8 cellular contexts compared by ENCODE assay signal in genomic region chr3:195442573-195443390, GRCh38. TPM values are rescaled to one million over a fixed set of nuclear protein-coding genes. Genes with fewer than 3 reads are reported as not detected.
DNase-seq lines count a peak whose midpoint lies in the region; ATAC-seq and TF ChIP-seq lines count a peak whose summit lies in the region.

A gene with protein sequence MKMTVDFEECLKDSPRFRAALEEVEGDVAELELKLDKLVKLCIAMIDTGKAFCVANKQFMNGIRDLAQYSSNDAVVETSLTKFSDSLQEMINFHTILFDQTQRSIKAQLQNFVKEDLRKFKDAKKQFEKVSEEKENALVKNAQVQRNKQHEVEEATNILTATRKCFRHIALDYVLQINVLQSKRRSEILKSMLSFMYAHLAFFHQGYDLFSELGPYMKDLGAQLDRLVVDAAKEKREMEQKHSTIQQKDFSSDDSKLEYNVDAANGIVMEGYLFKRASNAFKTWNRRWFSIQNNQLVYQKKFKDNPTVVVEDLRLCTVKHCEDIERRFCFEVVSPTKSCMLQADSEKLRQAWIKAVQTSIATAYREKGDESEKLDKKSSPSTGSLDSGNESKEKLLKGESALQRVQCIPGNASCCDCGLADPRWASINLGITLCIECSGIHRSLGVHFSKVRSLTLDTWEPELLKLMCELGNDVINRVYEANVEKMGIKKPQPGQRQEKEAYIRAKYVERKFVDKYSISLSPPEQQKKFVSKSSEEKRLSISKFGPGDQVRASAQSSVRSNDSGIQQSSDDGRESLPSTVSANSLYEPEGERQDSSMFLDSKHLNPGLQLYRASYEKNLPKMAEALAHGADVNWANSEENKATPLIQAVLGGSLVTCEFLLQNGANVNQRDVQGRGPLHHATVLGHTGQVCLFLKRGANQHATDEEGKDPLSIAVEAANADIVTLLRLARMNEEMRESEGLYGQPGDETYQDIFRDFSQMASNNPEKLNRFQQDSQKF (minus strand): TSS chr3:195443020. CDS start chr3:195442847, 173 bp downstream.

- H3K36me3 ChIP-seq in spleen = no peaks in the 10 kb centered on the region

- H3K9me3 Mint-ChIP-seq in activated B cell treated with CpG ODN at 0.5 μM for 24 hours = no peaks in the 10 kb centered on the region
- no peaks in the 10 kb centered on the region for H3K9me3 Mint-ChIP-seq in immature natural killer cell

- TF ChIP-seq CTCF in activated B cell treated with CpG ODN at 0.5 μM for 24 hours (IDR thresholded peaks at IDR 0.05) (no peak), spleen (IDR thresholded peaks at IDR 0.05 in 8 of 11, conservative IDR thresholded peaks at IDR 0.05 in 3 of 11) (peak in 1 of 11 experiments; percentile 22)

- POLR2A ChIA-PET in activated B cell treated with CpG ODN at 0.5 μM for 24 hours (lab: Charles Lee) = interaction anchor here (0.7 to 2.9 kb wide), 20 partner anchors 9 to 810 kb away, joined by 3 to 20 read pairs (median 4); partner anchors contain the start of genes LSG1, PPP1R2 and XXYLT1

- peaks cover 12% of the 10 kb centered on the region for H3K36me3 Mint-ChIP-seq in activated B cell treated with CpG ODN at 0.5 μM for 24 hours (ENCODE audit: low read depth)
- no peaks in the 10 kb centered on the region for H3K36me3 Mint-ChIP-seq in immature natural killer cell

- peak; percentile 100 for DNase-seq in AG08395 (ENCODE audit: low spot score)
- peak; percentile 100 for DNase-seq in NCI-H345 (lab: John Stamatoyannopoulos, UW)
- DNase-seq in activated B cell treated with CpG ODN at 0.5 μM for 24 hours = peak; percentile 100
- DNase-seq in caudate nucleus (lab: John Stamatoyannopoulos, UW) = peak; percentile 88 to 100 (median 100)
- DNase-seq in immature natural killer cell = peak; percentile 99 to 100 (median 99)
- DNase-seq in spleen = peak; percentile 100

- ATAC-seq in HG03196 (IDR thresholded peaks at IDR 0.05; ENCODE audit: unreplicated experiment) (peak; percentile 94), activated B cell treated with CpG ODN at 0.5 μM for 24 hours (ENCODE audit: low read depth) (peak; percentile 89)

- H3K4me1 Mint-ChIP-seq in activated B cell treated with CpG ODN at 0.5 μM for 24 hours = peaks cover 42% of the 10 kb centered on the region
- H3K4me1 Mint-ChIP-seq in immature natural killer cell = peaks cover 48 to 51% of the 10 kb centered on the region in 2 donors

- H3K27me3 Mint-ChIP-seq in activated B cell treated with CpG ODN at 0.5 μM for 24 hours (no peaks in the 10 kb centered on the region), immature natural killer cell (ENCODE audit: low read depth in 3 of 3) (peaks cover 2 to 16% (median 4%) of the 10 kb centered on the region in 3 donors)

- CTCF ChIA-PET in activated B cell treated with CpG ODN at 0.5 μM for 24 hours (lab: Charles Lee) = interaction anchor here (1.0 to 1.7 kb wide), 2 partner anchors 171 to 770 kb away, joined by 4 to 5 read pairs; partner anchors contain the start of genes LSG1 and XXYLT1

- H3K27ac ChIP-seq in caudate nucleus (ENCODE audit: low read depth, low read length) (peak within 1 kb of the TSS; percentile 91), spleen (peak within 1 kb of the TSS; percentile 96 to 100 (median 98))

- H3K4me1 ChIP-seq in spleen = peaks cover 27 to 73% (median 47%) of the 10 kb centered on the region in 6 donors

- H3K27me3 ChIP-seq in spleen (replicated peaks in 1 of 7) = no peaks in the 10 kb centered on the region

- WGBS in spleen, 5 donors = 0 to 1% (median 1%) methylated on average over 39 to 106 of the region's 106 CpGs

- H3K4me3 Mint-ChIP-seq in activated B cell treated with CpG ODN at 0.5 μM for 24 hours = peak within 1 kb of the TSS; percentile 95
- H3K4me3 Mint-ChIP-seq in immature natural killer cell = peak within 1 kb of the TSS; percentile 90 to 97 (median 96)

- intact Hi-C loops in activated B cell treated with CpG ODN at 0.5 μM for 24 hours (cut with micrococcal nuclease) = loop anchor here (1.0 to 5.0 kb wide), 12 partner anchors 10 to 956 kb away; partner anchors contain the start of genes ATP13A3, FAM43A, LSG1 and TFRC
- intact Hi-C loops in spleen (cut with DNase I; ENCODE audit: low total_unique reads) = no loop called here

- H3K27ac Mint-ChIP-seq in activated B cell treated with CpG ODN at 0.5 μM for 24 hours (peak within 1 kb of the TSS; percentile 93), immature natural killer cell (peak within 1 kb of the TSS; percentile 91 to 98 (median 95))

- peak; percentile 94 for TF ChIP-seq POLR2A in GM18951 (IDR thresholded peaks at IDR 0.05; ENCODE audit: extremely low read depth, insufficient read depth, insufficient read length)
- peak in 2 of 3 donors; percentile 84 to 96 for TF ChIP-seq POLR2A in spleen (IDR thresholded peaks at IDR 0.05)

- no peaks in the 10 kb centered on the region for H3K9me3 ChIP-seq in spleen

- in situ Hi-C loops in GM18951 (cut with MboI; ENCODE audit: low sequenced_read_pairs, unreplicated experiment) = no loop called here

- peak within 1 kb of the TSS; percentile 87 to 99 (median 96) for H3K4me3 ChIP-seq in spleen

RNA-seq across cellular contexts. Expression of the gene that starts here (rescaled TPM):
- total RNA-seq in activated B cell treated with CpG ODN at 0.5 μM for 24 hours (75.5 and 89.7 TPM in 2 replicates), spleen (100 to 1,000 TPM in 4 of 7 donors, 10 to 100 TPM in 3; 90.1 to 127 (median 108) TPM)
- polyA plus RNA-seq in immature natural killer cell (10 to 100 TPM; 41.0 to 74.1 (median 53.0) TPM), spleen (10 to 100 TPM; 11.2 to 15.7 (median 14.0) TPM)

Comparison
In these comparisons a context has a peak if more than half of its experiments do, and no peak if none do; other contexts are left out.
1. Peak in every context shown above with its lines: DNase-seq, ATAC-seq, H3K4me3 ChIP-seq and H3K27ac ChIP-seq.